In the genomic region with DNA sequence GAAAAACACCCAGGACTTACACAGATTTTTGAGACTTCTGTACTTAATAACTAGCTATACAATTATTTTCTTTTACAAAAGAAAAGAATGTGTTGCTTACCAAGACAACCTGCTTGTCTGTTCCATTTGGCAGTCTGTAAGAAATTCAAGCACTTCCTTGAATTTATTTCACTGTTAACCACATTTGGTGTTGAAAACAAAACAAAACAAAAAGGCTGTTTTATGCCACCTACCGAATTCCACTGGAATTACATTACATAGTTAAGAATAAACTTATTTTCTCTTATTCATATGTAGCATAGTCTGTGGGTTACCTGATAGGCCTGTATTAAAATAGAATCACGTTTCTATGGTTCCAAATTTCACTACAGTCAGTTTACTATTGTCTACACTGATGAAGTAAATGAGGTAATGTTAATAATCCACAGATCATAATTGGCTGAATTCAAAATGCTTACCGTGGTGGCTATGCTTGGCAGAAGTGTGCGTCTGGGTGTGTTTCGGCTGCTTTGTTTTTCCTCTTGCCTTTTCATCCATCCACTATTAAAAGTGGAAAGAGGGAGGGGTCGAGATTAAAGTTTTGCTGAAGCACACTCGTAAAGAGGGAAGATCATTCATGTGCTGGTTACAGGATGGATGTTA, we compare ENCODE assay signal across 8 cellular contexts. TPM values are rescaled to one million over a fixed set of nuclear protein-coding genes. Genes with fewer than 3 reads are reported as not detected.
DNase-seq lines count a peak whose midpoint lies in the region; ATAC-seq and TF ChIP-seq lines count a peak whose summit lies in the region.

A gene with protein sequence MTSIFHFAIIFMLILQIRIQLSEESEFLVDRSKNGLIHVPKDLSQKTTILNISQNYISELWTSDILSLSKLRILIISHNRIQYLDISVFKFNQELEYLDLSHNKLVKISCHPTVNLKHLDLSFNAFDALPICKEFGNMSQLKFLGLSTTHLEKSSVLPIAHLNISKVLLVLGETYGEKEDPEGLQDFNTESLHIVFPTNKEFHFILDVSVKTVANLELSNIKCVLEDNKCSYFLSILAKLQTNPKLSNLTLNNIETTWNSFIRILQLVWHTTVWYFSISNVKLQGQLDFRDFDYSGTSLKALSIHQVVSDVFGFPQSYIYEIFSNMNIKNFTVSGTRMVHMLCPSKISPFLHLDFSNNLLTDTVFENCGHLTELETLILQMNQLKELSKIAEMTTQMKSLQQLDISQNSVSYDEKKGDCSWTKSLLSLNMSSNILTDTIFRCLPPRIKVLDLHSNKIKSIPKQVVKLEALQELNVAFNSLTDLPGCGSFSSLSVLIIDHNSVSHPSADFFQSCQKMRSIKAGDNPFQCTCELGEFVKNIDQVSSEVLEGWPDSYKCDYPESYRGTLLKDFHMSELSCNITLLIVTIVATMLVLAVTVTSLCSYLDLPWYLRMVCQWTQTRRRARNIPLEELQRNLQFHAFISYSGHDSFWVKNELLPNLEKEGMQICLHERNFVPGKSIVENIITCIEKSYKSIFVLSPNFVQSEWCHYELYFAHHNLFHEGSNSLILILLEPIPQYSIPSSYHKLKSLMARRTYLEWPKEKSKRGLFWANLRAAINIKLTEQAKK (minus strand): TSS at position 138 of the 642 bp plus-strand sequence. CDS start 5,960 bp downstream, outside the sequence.

- no peaks in the 10 kb centered on the region for H3K4me1 ChIP-seq in thymus (ENCODE audit: control insufficient read depth, insufficient read depth, low read length)

- H3K4me3 Mint-ChIP-seq in memory B cell = peak within 1 kb of the TSS; percentile 98

- H3K36me3 Mint-ChIP-seq in memory B cell = peaks cover 37% of the 10 kb centered on the region

- peak; percentile 7 for DNase-seq in activated CD4-positive, alpha-beta T cell treated with anti-CD3 and anti-CD28 coated beads for 48 hours
- no peak for DNase-seq in activated CD4-positive, alpha-beta T cell treated with anti-CD3 and anti-CD28 coated beads, Interleukin-2, amount 50 U/mL, for 48 hours
- DNase-seq in dedifferentiated amniotic fluid mesenchymal stem cell (ENCODE audit: extremely low spot score) (peak; percentile 75), memory B cell (ENCODE audit: low spot score in 2 of 2) (peak in 1 of 2 donors; percentile 62), NCI-H1105 (lab: John Stamatoyannopoulos, UW) (no peak)

- H3K4me1 Mint-ChIP-seq in memory B cell = peaks cover 31% of the 10 kb centered on the region

- peaks cover 4% of the 10 kb centered on the region for H3K36me3 ChIP-seq in thymus (ENCODE audit: control insufficient read depth, insufficient read depth)

- H3K27me3 Mint-ChIP-seq in memory B cell = no peaks in the 10 kb centered on the region

- peak within 1 kb of the TSS; percentile 53 for H3K4me3 ChIP-seq in thymus (ENCODE audit: low read length)

- TF ChIP-seq POLR2A in Raji (IDR thresholded peaks at IDR 0.05; ENCODE audit: insufficient read depth, low read depth, low read length) = peak; percentile 30; the same call in 1 of the 2 replicates

- peaks cover 11% of the 10 kb centered on the region for H3K9me3 Mint-ChIP-seq in memory B cell

- H3K9me3 ChIP-seq in thymus (ENCODE audit: control insufficient read depth) = peaks cover 2% of the 10 kb centered on the region

- peak within 1 kb of the TSS; percentile 94 for H3K27ac Mint-ChIP-seq in memory B cell

- 46% methylated on average over 7 of the region's 7 CpGs for WGBS in thymus

- no peaks in the 10 kb centered on the region for H3K27me3 ChIP-seq in thymus (ENCODE audit: control insufficient read depth, insufficient read depth)

- ATAC-seq in HG03159 (IDR thresholded peaks at IDR 0.05; ENCODE audit: unreplicated experiment) (peak; percentile 46), memory B cell (ENCODE audit: low read depth) (peak; percentile 44)

- H3K27ac ChIP-seq in thymus (ENCODE audit: low read depth) = peak within 1 kb of the TSS; percentile 67

RNA-seq across cellular contexts. Expression of the gene that starts here (rescaled TPM):
- 6.1 TPM for polyA plus RNA-seq in thymus

Comparison
In these comparisons a context has a peak if more than half of its experiments do, and no peak if none do; other contexts are left out.
1. DNase-seq: peak in activated CD4-positive, alpha-beta T cell treated with anti-CD3 and anti-CD28 coated beads for 48 hours (single experiment) and dedifferentiated amniotic fluid mesenchymal stem cell (single experiment); none in activated CD4-positive, alpha-beta T cell treated with anti-CD3 and anti-CD28 coated beads, Interleukin-2, amount 50 U/mL, for 48 hours (0 of 2) and NCI-H1105 (single experiment).